Comparison of ENCODE assay signal across 8 cellular contexts in genomic region chr5:134437340-134438267, GRCh38. TPM values are rescaled to one million over a fixed set of nuclear protein-coding genes. Genes with fewer than 3 reads are reported as not detected.
DNase-seq lines count a peak whose midpoint lies in the region; ATAC-seq and TF ChIP-seq lines count a peak whose summit lies in the region.

No MANE protein-coding gene starts in this region.

- TF ChIP-seq CTCF in CD4-positive, alpha-beta T cell (IDR thresholded peaks at IDR 0.05) = no peak
- no peak for TF ChIP-seq CTCF in MCF 10A (IDR thresholded peaks at IDR 0.05; ENCODE audit: unreplicated experiment)

- H3K9me3 Mint-ChIP-seq in CD4-positive, alpha-beta T cell = no peaks in the 10 kb centered on the region
- H3K9me3 Mint-ChIP-seq in MCF 10A (ENCODE audit: unreplicated experiment) (no peaks in the 10 kb centered on the region), naive B cell (no peaks in the 10 kb centered on the region)

- DNase-seq in CD4-positive, alpha-beta T cell = no peak
- DNase-seq in MCF 10A (ENCODE audit: unreplicated experiment) (no peak), naive B cell (no peak), DMS 273 (lab: John Stamatoyannopoulos, UW; ENCODE audit: unreplicated experiment) (no peak), occipital lobe (lab: John Stamatoyannopoulos, UW) (no peak)

- no peak overlapping the region for H3K4me3 Mint-ChIP-seq in CD4-positive, alpha-beta T cell
- H3K4me3 Mint-ChIP-seq in MCF 10A (ENCODE audit: unreplicated experiment) (peak overlapping the region; percentile 63), naive B cell (peak overlapping the region in 2 of 8 donors; percentile 49 to 61)

- no peaks in the 10 kb centered on the region for H3K27me3 ChIP-seq in CD4-positive, alpha-beta T cell (ENCODE audit: control insufficient read depth, insufficient read depth, low read length)

- CTCF ChIA-PET in CD4-positive, alpha-beta T cell (lab: Charles Lee) = interaction anchor here (0.5 to 2.0 kb wide), 4 partner anchors 26 to 150 kb away, joined by 3 to 7 read pairs (median 6); partner anchors contain the start of gene CDKN2AIPNL
- CTCF ChIA-PET in MCF 10A (lab: Yijun Ruan, JAX) = interaction anchor here (0.9 to 6.9 kb wide), 14 partner anchors 11 to 150 kb away, joined by 3 to 86 read pairs (median 4); partner anchors contain the start of genes CDKN2AIPNL, JADE2 and UBE2B

- POLR2A ChIA-PET in CD4-positive, alpha-beta T cell (lab: Charles Lee) = interaction anchor here (0.6 to 2.0 kb wide), 8 partner anchors 26 to 320 kb away, joined by 3 to 10 read pairs (median 4); partner anchors contain the start of genes CDKN2AIPNL and UBE2B
- POLR2A ChIA-PET in MCF 10A (lab: Yijun Ruan, JAX) = interaction anchor here (0.6 to 8.7 kb wide), 37 partner anchors 8 to 1207 kb away, joined by 3 to 321 read pairs (median 7); partner anchors contain the start of genes CDKL3, CDKN2AIPNL, JADE2 and SEC24A

- BruUV-seq in MCF 10A (replicated peaks; lab: Mats Ljungman, UMichigan) = TSS peak; percentile 98

- no peak for ATAC-seq in CD4-positive, alpha-beta T cell (ENCODE audit: poor library complexity)
- ATAC-seq in HG03432 (IDR thresholded peaks at IDR 0.05; ENCODE audit: unreplicated experiment) (peak; percentile 3), naive B cell (ENCODE audit: low read depth in 2 of 2) (no peak), GM19328 (IDR thresholded peaks at IDR 0.05; ENCODE audit: unreplicated experiment) (no peak), GM21390 (IDR thresholded peaks at IDR 0.05; ENCODE audit: unreplicated experiment) (no peak)

- H3K27me3 Mint-ChIP-seq in CD4-positive, alpha-beta T cell = no peaks in the 10 kb centered on the region
- no peaks in the 10 kb centered on the region for H3K27me3 Mint-ChIP-seq in MCF 10A (ENCODE audit: insufficient read depth, unreplicated experiment)
- peaks cover 4 to 9% (median 6%) of the 10 kb centered on the region in 3 donors for H3K27me3 Mint-ChIP-seq in naive B cell

- H3K36me3 Mint-ChIP-seq in CD4-positive, alpha-beta T cell (ENCODE audit: low read depth) = no peaks in the 10 kb centered on the region
- no peaks in the 10 kb centered on the region for H3K36me3 Mint-ChIP-seq in MCF 10A (ENCODE audit: insufficient read depth, unreplicated experiment)
- no peaks in the 10 kb centered on the region for H3K36me3 Mint-ChIP-seq in naive B cell

- H3K4me1 Mint-ChIP-seq in CD4-positive, alpha-beta T cell (ENCODE audit: low read depth) = peaks cover 18% of the 10 kb centered on the region
- H3K4me1 Mint-ChIP-seq in MCF 10A (ENCODE audit: insufficient read depth, unreplicated experiment) (peaks cover 70% of the 10 kb centered on the region), naive B cell (peaks cover 12 to 23% (median 21%) of the 10 kb centered on the region in 3 donors)

- no peaks in the 10 kb centered on the region for H3K9me3 ChIP-seq in CD4-positive, alpha-beta T cell (ENCODE audit: control insufficient read depth, low read length)

- intact Hi-C loops in CD4-positive, alpha-beta T cell (cut with DNase I, micrococcal nuclease) = no loop called here
- intact Hi-C loops in MCF 10A (cut with micrococcal nuclease) = loop anchor here (2.0 kb wide), 3 partner anchors 65 to 139 kb away; partner anchors contain the start of gene UBE2B

- peak overlapping the region; percentile 85 for H3K27ac Mint-ChIP-seq in CD4-positive, alpha-beta T cell
- H3K27ac Mint-ChIP-seq in MCF 10A (ENCODE audit: low read depth, unreplicated experiment) (peak overlapping the region; percentile 98), naive B cell (peak overlapping the region; percentile 71 to 96 (median 85))

- no peak overlapping the region for H3K27ac ChIP-seq in CD4-positive, alpha-beta T cell (ENCODE audit: low read depth, low read length)

RNA-seq across cellular contexts. Expression of gene CDKN2AIPNL, which starts 25.9 kb away (rescaled TPM):
- 10 to 100 TPM; 12.8 to 15.5 TPM for total RNA-seq in CD4-positive, alpha-beta T cell
- 75.1 and 82.4 TPM in 2 replicates for total RNA-seq in MCF 10A (2022)
- 10 to 100 TPM; 32.4 to 55.2 (median 37.0) TPM for polyA plus RNA-seq in naive B cell (ENCODE audit: low read depth in 6 of 6)
- 52.9 TPM for total RNA-seq in occipital lobe
